ENCODE assay signal across 14 cellular contexts in genomic region chr2:69945900-69946299, GRCh38. TPM values are rescaled to one million over a fixed set of nuclear protein-coding genes. Genes with fewer than 3 reads are reported as not detected.
DNase-seq lines count a peak whose midpoint lies in the region; ATAC-seq, FAIRE-seq and TF ChIP-seq lines count a peak whose summit lies in the region.
"Had no signal": no experiment of that assay in that cellular context is flagged by ENCODE, and none has a peak within 500 bp of the region (broad histone marks: within the 10 kb centered on the region; RNA-seq: fewer than 3 reads in every experiment).

No MANE protein-coding gene starts in this region.

- DNase-seq in MCF 10A (ENCODE audit: unreplicated experiment) (peak; percentile 18), breast epithelium (ENCODE audit: low spot score in 2 of 2) (no peak), HepG2 (ENCODE audit: low spot score) (no peak), upper lobe of left lung (no peak), retina (no peak), sciatic nerve (ENCODE audit: low spot score) (no peak), A673 (ENCODE audit: low spot score) (no peak)
- no peak for DNase-seq in activated T-helper 2 cell treated with anti-CD3 and anti-CD28 coated beads, Interferon-gamma antibody, Interleukin-2, Interleukin-4, amounts not matched to agents 10 μg/mL and 5 μg/mL and 100 μg/mL, durations not matched to agents 14 hours and 24 hours and 36 hours (ENCODE audit: low spot score)
- DNase-seq: C1 segment of cervical spinal cord, NCI-H146, NCI-H69, ovary had no signal

- H3K4me2 ChIP-seq in HepG2 (ENCODE audit: low read depth, low read length) = peak overlapping the region; percentile 99

- peak overlapping the region; percentile 51; the same call in 1 of the 2 replicates for H3K9ac ChIP-seq in HepG2 (ENCODE audit: insufficient read depth, low read depth, low read length)

- no peak for FAIRE-seq in HepG2 (lab: Jason Lieb, UNC)

- ATAC-seq in HepG2 (peak; percentile 2; the same call in 2 of the 3 replicates), upper lobe of left lung (ENCODE audit: low FRiP score in 2 of 2) (no peak), sciatic nerve (no peak)
- ATAC-seq: gastroesophageal sphincter had no signal

- TF ChIP-seq EP300 in HepG2 (IDR thresholded peaks at IDR 0.05; ENCODE audit: low read depth in 2 of 2, low read length in 2 of 2) (no peak), HepG2 (CRISPR knock-in tag; IDR thresholded peaks at IDR 0.05; ENCODE audit: borderline replicate concordance) (no peak), upper lobe of left lung (IDR thresholded peaks at IDR 0.05) (no peak)

- peaks cover 39% of the 10 kb centered on the region for H3K4me1 Mint-ChIP-seq in MCF 10A (ENCODE audit: insufficient read depth, unreplicated experiment)
- H3K4me1 Mint-ChIP-seq in activated T-helper 2 cell treated with anti-CD3 and anti-CD28 coated beads, Interferon-gamma antibody, Interleukin-2, Interleukin-4, amounts not matched to agents 10 μg/mL and 5 μg/mL and 100 μg/mL, durations not matched to agents 14 hours and 24 hours and 36 hours (ENCODE audit: low read depth) = peaks cover 44% of the 10 kb centered on the region

- H4K20me1 ChIP-seq in HepG2 (ENCODE audit: insufficient read depth, low read length) = no peaks in the 10 kb centered on the region

- TF ChIP-seq CTCF in MCF 10A (IDR thresholded peaks at IDR 0.05; ENCODE audit: unreplicated experiment) (no peak), breast epithelium (IDR thresholded peaks at IDR 0.05) (no peak), HepG2 (CRISPR knock-in tag; IDR thresholded peaks at IDR 0.05) (no peak), upper lobe of left lung (IDR thresholded peaks at IDR 0.05) (no peak), A673 (conservative IDR thresholded peaks at IDR 0.05; ENCODE audit: low read depth, low read length) (no peak)

- H3K4me1 ChIP-seq in breast epithelium (no peaks in the 10 kb centered on the region), HepG2 (ENCODE audit: insufficient read depth, low read length) (peaks cover 42% of the 10 kb centered on the region), upper lobe of left lung (peaks cover 7 to 32% (median 17%) of the 10 kb centered on the region in 4 donors), A673 (ENCODE audit: insufficient read depth, low read length, poor library complexity, severe bottlenecking) (no peaks in the 10 kb centered on the region)

- H3K4me3 Mint-ChIP-seq in MCF 10A (ENCODE audit: unreplicated experiment) = peak overlapping the region; percentile 26
- peak overlapping the region; percentile 37 for H3K4me3 Mint-ChIP-seq in activated T-helper 2 cell treated with anti-CD3 and anti-CD28 coated beads, Interferon-gamma antibody, Interleukin-2, Interleukin-4, amounts not matched to agents 10 μg/mL and 5 μg/mL and 100 μg/mL, durations not matched to agents 14 hours and 24 hours and 36 hours (ENCODE audit: low read depth)

- WGBS in HepG2 (ENCODE audit: low lambda C conversion rate) = 83% methylated on average over 8 of the region's 8 CpGs
- 83 to 90% methylated on average over 4 to 8 of the region's 8 CpGs for WGBS in upper lobe of left lung, 2 donors

- H3K27me3 ChIP-seq in breast epithelium = no peaks in the 10 kb centered on the region
- H3K27me3 ChIP-seq in HepG2 (ENCODE audit: control insufficient read depth in 1 of 2, insufficient read depth in 2 of 2, low read length in 2 of 2) = no peaks in the 10 kb centered on the region
- no peaks in the 10 kb centered on the region for H3K27me3 ChIP-seq in upper lobe of left lung
- no peaks in the 10 kb centered on the region for H3K27me3 ChIP-seq in A673 (replicated peaks; ENCODE audit: insufficient read depth, low read depth, low read length, poor library complexity)
- H3K27me3 ChIP-seq: ovary had no signal

- POLR2A ChIA-PET in MCF 10A (lab: Yijun Ruan, JAX) = interaction anchor here (0.5 to 3.6 kb wide), 10 partner anchors 8 to 360 kb away, joined by 3 to 29 read pairs (median 4); partner anchors contain the start of genes MXD1 and SNRNP27
- POLR2A ChIA-PET in HepG2 (lab: Yijun Ruan, JAX) = interaction anchor here (1.0 to 5.1 kb wide), 4 partner anchors 9 to 197 kb away, joined by 3 to 77 read pairs (median 13); partner anchors contain the start of gene MXD1
- POLR2A ChIA-PET in A673 (lab: Charles Lee; ENCODE audit: low non-redundant PET) = no interaction called here

- H3K9me3 Mint-ChIP-seq in MCF 10A (ENCODE audit: unreplicated experiment) = no peaks in the 10 kb centered on the region
- no peaks in the 10 kb centered on the region for H3K9me3 Mint-ChIP-seq in activated T-helper 2 cell treated with anti-CD3 and anti-CD28 coated beads, Interferon-gamma antibody, Interleukin-2, Interleukin-4, amounts not matched to agents 10 μg/mL and 5 μg/mL and 100 μg/mL, durations not matched to agents 14 hours and 24 hours and 36 hours

- BruUV-seq in MCF 10A (replicated peaks; lab: Mats Ljungman, UMichigan) = TSS peak; percentile 82
- BruUV-seq in HepG2 (replicated peaks; lab: Mats Ljungman, UMichigan) = no TSS peak
- no TSS peak for BruUV-seq in A673 (replicated peaks; lab: Mats Ljungman, UMichigan)

- CTCF ChIA-PET in MCF 10A (lab: Yijun Ruan, JAX) = no interaction called here
- CTCF ChIA-PET in HepG2 (lab: Yijun Ruan, JAX; ENCODE audit: low intra/inter-chr PET ratio, low total read pairs) = no interaction called here
- CTCF ChIA-PET in A673 (lab: Charles Lee) = no interaction called here

- no peaks in the 10 kb centered on the region for H3K79me2 ChIP-seq in HepG2 (ENCODE audit: insufficient read depth, low read length)

- TF ChIP-seq POLR2A in breast epithelium (IDR thresholded peaks at IDR 0.05) (no peak), HepG2 (IDR thresholded peaks at IDR 0.05; ENCODE audit: insufficient read depth in 1 of 2, low read depth in 2 of 2, low read length in 2 of 2) (no peak), upper lobe of left lung (IDR thresholded peaks at IDR 0.05) (no peak)

- H3K36me3 ChIP-seq in breast epithelium (no peaks in the 10 kb centered on the region), HepG2 (replicated peaks in 1 of 2; ENCODE audit: control insufficient read depth in 1 of 2, insufficient read depth in 2 of 2, low read length in 2 of 2) (peaks cover 0 to 1% of the 10 kb centered on the region in 2 experiments; a peak in 3 of 5 replicates), upper lobe of left lung (peaks cover 0 to 23% (median 12%) of the 10 kb centered on the region in 4 donors), A673 (ENCODE audit: insufficient read depth, low read length, poor library complexity, severe bottlenecking) (no peaks in the 10 kb centered on the region)
- H3K36me3 ChIP-seq: ovary had no signal

- no peak for TF ChIP-seq RAD21 in HepG2 (CRISPR knock-in tag; IDR thresholded peaks at IDR 0.05)

- H3K9me3 ChIP-seq in breast epithelium = no peaks in the 10 kb centered on the region
- no peaks in the 10 kb centered on the region for H3K9me3 ChIP-seq in HepG2 (ENCODE audit: low read length)
- H3K9me3 ChIP-seq in upper lobe of left lung = no peaks in the 10 kb centered on the region
- H3K9me3 ChIP-seq in A673 (ENCODE audit: low read depth, low read length, poor library complexity, severe bottlenecking) = no peaks in the 10 kb centered on the region
- H3K9me3 ChIP-seq: gastroesophageal sphincter, ovary had no signal

- no peaks in the 10 kb centered on the region for H3K27me3 Mint-ChIP-seq in MCF 10A (ENCODE audit: insufficient read depth, unreplicated experiment)
- H3K27me3 Mint-ChIP-seq in activated T-helper 2 cell treated with anti-CD3 and anti-CD28 coated beads, Interferon-gamma antibody, Interleukin-2, Interleukin-4, amounts not matched to agents 10 μg/mL and 5 μg/mL and 100 μg/mL, durations not matched to agents 14 hours and 24 hours and 36 hours (ENCODE audit: low read depth) = peaks cover 2% of the 10 kb centered on the region
- H3K27me3 Mint-ChIP-seq: activated naive CD8-positive, alpha-beta T cell had no signal

- no peak overlapping the region for H2AFZ ChIP-seq in HepG2 (ENCODE audit: low read length)

- no peak overlapping the region for H3K4me3 ChIP-seq in breast epithelium
- 0 out of 6 replicates have a peak overlapping the region, but pooled peaks of 1 of the 3 experiments have one; percentile 59 for H3K4me3 ChIP-seq in HepG2 (replicated peaks in 1 of 3; ENCODE audit: insufficient read depth in 1 of 3, low read depth in 2 of 3, low read length in 3 of 3)
- H3K4me3 ChIP-seq in upper lobe of left lung = no peak overlapping the region
- H3K4me3 ChIP-seq in A673 (ENCODE audit: low read depth, low read length, poor library complexity, severe bottlenecking) = no peak overlapping the region
- H3K4me3 ChIP-seq: gastroesophageal sphincter, ovary had no signal

- peak overlapping the region; percentile 69 for H3K27ac Mint-ChIP-seq in MCF 10A (ENCODE audit: low read depth, unreplicated experiment)
- peak overlapping the region; percentile 85 for H3K27ac Mint-ChIP-seq in activated T-helper 2 cell treated with anti-CD3 and anti-CD28 coated beads, Interferon-gamma antibody, Interleukin-2, Interleukin-4, amounts not matched to agents 10 μg/mL and 5 μg/mL and 100 μg/mL, durations not matched to agents 14 hours and 24 hours and 36 hours

- intact Hi-C loops in MCF 10A (cut with micrococcal nuclease) = loop anchor here (5.0 kb wide), 1 partner anchor 51 kb away; no protein-coding TSS in a partner anchor
- intact Hi-C loops in breast epithelium (cut with DNase I; ENCODE audit: low total_unique reads) = no loop called here
- intact Hi-C loops in activated T-helper 2 cell treated with anti-CD3 and anti-CD28 coated beads, Interferon-gamma antibody, Interleukin-2, Interleukin-4, amounts not matched to agents 10 μg/mL and 5 μg/mL and 100 μg/mL, durations not matched to agents 14 hours and 24 hours and 36 hours (cut with micrococcal nuclease) = loop anchor here (1.0 to 5.0 kb wide), 3 partner anchors 31 to 123 kb away; partner anchors contain the start of gene MXD1
- intact Hi-C loops in HepG2 (cut with micrococcal nuclease; ENCODE audit: unreplicated experiment) = loop anchor here (1.0 kb wide), 2 partner anchors 32 to 196 kb away; no protein-coding TSS in a partner anchor
- intact Hi-C loops in sciatic nerve (cut with DNase I) = no loop called here
- intact Hi-C loops in A673 (cut with micrococcal nuclease; ENCODE audit: unreplicated experiment) = no loop called here

- in situ Hi-C loops in HepG2 (cut with HindIII; ENCODE audit: extremely low pct_ligation_motif_present, low pct_unique_long_range_greater_than_20kb) = no loop called here

- H3K27ac ChIP-seq in breast epithelium (no peak overlapping the region), HepG2 (ENCODE audit: extremely low read length, insufficient read depth, low read length) (peak overlapping the region; percentile 51), upper lobe of left lung (peak overlapping the region; percentile 73 to 83 (median 77)), A673 (ENCODE audit: low read depth, low read length, poor library complexity, severe bottlenecking) (no peak overlapping the region)
- H3K27ac ChIP-seq: gastroesophageal sphincter, ovary had no signal

- peaks cover 29% of the 10 kb centered on the region for H3K36me3 Mint-ChIP-seq in MCF 10A (ENCODE audit: insufficient read depth, unreplicated experiment)
- peaks cover 30% of the 10 kb centered on the region for H3K36me3 Mint-ChIP-seq in activated T-helper 2 cell treated with anti-CD3 and anti-CD28 coated beads, Interferon-gamma antibody, Interleukin-2, Interleukin-4, amounts not matched to agents 10 μg/mL and 5 μg/mL and 100 μg/mL, durations not matched to agents 14 hours and 24 hours and 36 hours (ENCODE audit: low read depth)

RNA-seq across cellular contexts. Expression of gene ASPRV1, which starts 15.5 kb away (rescaled TPM):
- 0.20 and 0.23 TPM in 2 replicates for total RNA-seq in MCF 10A (2022)
- 1 to 10 TPM; 1.6 to 4.5 (median 1.8) TPM for total RNA-seq in breast epithelium
- total RNA-seq in activated T-helper 2 cell treated with anti-CD3 and anti-CD28 coated beads, Interferon-gamma antibody, Interleukin-2, Interleukin-4, amounts not matched to agents 10 μg/mL and 5 μg/mL and 100 μg/mL, durations not matched to agents 14 hours and 24 hours and 36 hours = 1.0 and 1.1 TPM in 2 replicates
- 0.40 and 0.42 TPM in 2 replicates for total RNA-seq in HepG2 (2016; rRNA removed; fragmentation: Illumina TruSeq; extraction: Trizol)
- total RNA-seq in HepG2 (2016; cell fraction: cytosol; rRNA removed; fragmentation: Illumina TruSeq; extraction: Trizol; ENCODE audit: low read depth) = 0.18 TPM in 1 of 2 replicates, not detected in the other
- total RNA-seq in HepG2 (2016; cell fraction: insoluble cytoplasmic fraction; rRNA removed; fragmentation: Illumina TruSeq; extraction: Trizol) = 0.32 and 0.40 TPM in 2 replicates
- 0.28 and 0.34 TPM in 2 replicates for total RNA-seq in HepG2 (2016; cell fraction: membrane; rRNA removed; fragmentation: Illumina TruSeq; extraction: Trizol)
- total RNA-seq in HepG2 (2016; cell fraction: nucleus; rRNA removed; fragmentation: Illumina TruSeq; extraction: Trizol) = 0.47 and 0.50 TPM in 2 replicates
- 0.48 and 0.52 TPM in 2 replicates for polyA plus RNA-seq in HepG2 (2011; rRNA removed)
- 0.38 and 0.47 TPM in 2 replicates for polyA plus RNA-seq in HepG2 (2011; cell fraction: cytosol; rRNA removed)
- polyA plus RNA-seq in HepG2 (2011; cell fraction: nucleus; rRNA removed) = 1.1 and 1.8 TPM in 2 replicates
- polyA plus RNA-seq in HepG2 (2012) = 0.42 and 0.52 TPM in 2 replicates
- polyA plus RNA-seq in HepG2 (2016; cell fraction: cytosol; fragmentation: Illumina TruSeq; extraction: Trizol; ENCODE audit: low read depth) = 0.07 TPM in 1 of 2 replicates, not detected in the other
- polyA plus RNA-seq in HepG2 (2016; cell fraction: insoluble cytoplasmic fraction; fragmentation: Illumina TruSeq; extraction: Trizol; ENCODE audit: low read depth) = 0.32 and 0.34 TPM in 2 replicates
- 0.09 and 0.24 TPM in 2 replicates for polyA plus RNA-seq in HepG2 (2016; cell fraction: membrane; fragmentation: Illumina TruSeq; extraction: Trizol; ENCODE audit: low read depth)
- polyA plus RNA-seq in HepG2 (2016; cell fraction: nucleus; fragmentation: Illumina TruSeq; extraction: Trizol; ENCODE audit: insufficient read depth, low read depth) = 0.92 and 1.1 TPM in 2 replicates
- 0.14 and 0.48 TPM in 2 replicates for polyA minus RNA-seq in HepG2 (2011; rRNA and poly(A)+ RNA removed; ENCODE audit: low replicate concordance)
- polyA minus RNA-seq in HepG2 (2011; cell fraction: cytosol; rRNA and poly(A)+ RNA removed) = 0.26 TPM in 1 of 2 replicates, not detected in the other
- 0.50 and 0.52 TPM in 2 replicates for polyA minus RNA-seq in HepG2 (2011; cell fraction: nucleus; rRNA and poly(A)+ RNA removed)
- total RNA-seq in upper lobe of left lung = 1 to 10 TPM; 1.0 to 2.1 (median 1.4) TPM
- total RNA-seq in sciatic nerve = 5.6 TPM
- total RNA-seq in A673 (2021) = 0.59 and 0.73 TPM in 2 replicates

RNA-seq across cellular contexts. Expression of gene MXD1, which starts 31.0 kb away (rescaled TPM):
- total RNA-seq in MCF 10A (2022) = 63.6 and 71.8 TPM in 2 replicates
- total RNA-seq in breast epithelium = 10 to 100 TPM in 2 of 3 donors, 1 to 10 TPM in 1; 5.8 to 17.3 (median 10.2) TPM
- 10.0 and 12.1 TPM in 2 replicates for total RNA-seq in activated T-helper 2 cell treated with anti-CD3 and anti-CD28 coated beads, Interferon-gamma antibody, Interleukin-2, Interleukin-4, amounts not matched to agents 10 μg/mL and 5 μg/mL and 100 μg/mL, durations not matched to agents 14 hours and 24 hours and 36 hours
- total RNA-seq in HepG2 (2016; rRNA removed; fragmentation: Illumina TruSeq; extraction: Trizol) = 6.4 and 7.7 TPM in 2 replicates
- total RNA-seq in HepG2 (2016; cell fraction: cytosol; rRNA removed; fragmentation: Illumina TruSeq; extraction: Trizol; ENCODE audit: low read depth) = 0.61 and 2.0 TPM in 2 replicates
- total RNA-seq in HepG2 (2016; cell fraction: insoluble cytoplasmic fraction; rRNA removed; fragmentation: Illumina TruSeq; extraction: Trizol) = 6.1 and 7.8 TPM in 2 replicates
- 3.1 and 3.6 TPM in 2 replicates for total RNA-seq in HepG2 (2016; cell fraction: membrane; rRNA removed; fragmentation: Illumina TruSeq; extraction: Trizol)
- 11.9 and 13.4 TPM in 2 replicates for total RNA-seq in HepG2 (2016; cell fraction: nucleus; rRNA removed; fragmentation: Illumina TruSeq; extraction: Trizol)
- polyA plus RNA-seq in HepG2 (2011; rRNA removed) = 12.0 and 14.9 TPM in 2 replicates
- polyA plus RNA-seq in HepG2 (2011; cell fraction: cytosol; rRNA removed) = 5.2 and 7.3 TPM in 2 replicates
- 15.4 and 18.9 TPM in 2 replicates for polyA plus RNA-seq in HepG2 (2011; cell fraction: nucleus; rRNA removed)
- 6.1 and 8.3 TPM in 2 replicates for polyA plus RNA-seq in HepG2 (2012)
- polyA plus RNA-seq in HepG2 (2016; cell fraction: cytosol; fragmentation: Illumina TruSeq; extraction: Trizol; ENCODE audit: low read depth) = 0.19 and 0.38 TPM in 2 replicates
- polyA plus RNA-seq in HepG2 (2016; cell fraction: insoluble cytoplasmic fraction; fragmentation: Illumina TruSeq; extraction: Trizol; ENCODE audit: low read depth) = 5.4 and 6.9 TPM in 2 replicates
- 1.2 and 1.5 TPM in 2 replicates for polyA plus RNA-seq in HepG2 (2016; cell fraction: membrane; fragmentation: Illumina TruSeq; extraction: Trizol; ENCODE audit: low read depth)
- polyA plus RNA-seq in HepG2 (2016; cell fraction: nucleus; fragmentation: Illumina TruSeq; extraction: Trizol; ENCODE audit: insufficient read depth, low read depth) = 14.2 and 17.0 TPM in 2 replicates
- 5.8 and 5.9 TPM in 2 replicates for polyA minus RNA-seq in HepG2 (2011; rRNA and poly(A)+ RNA removed; ENCODE audit: low replicate concordance)
- 7.4 and 8.8 TPM in 2 replicates for polyA minus RNA-seq in HepG2 (2011; cell fraction: cytosol; rRNA and poly(A)+ RNA removed)
- polyA minus RNA-seq in HepG2 (2011; cell fraction: nucleus; rRNA and poly(A)+ RNA removed) = 22.0 and 25.4 TPM in 2 replicates
- total RNA-seq in upper lobe of left lung = 10 to 100 TPM; 16.3 to 94.3 (median 33.8) TPM
- 25.3 TPM for total RNA-seq in sciatic nerve
- 2.7 and 3.7 TPM in 2 replicates for total RNA-seq in A673 (2021)

RNA-seq across cellular contexts. Expression of gene SNRNP27, which starts 52.1 kb away (rescaled TPM):
- 68.9 and 81.0 TPM in 2 replicates for total RNA-seq in MCF 10A (2022)
- 10 to 100 TPM; 79.2 to 82.9 (median 80.0) TPM for total RNA-seq in breast epithelium
- 60.4 and 62.6 TPM in 2 replicates for total RNA-seq in activated T-helper 2 cell treated with anti-CD3 and anti-CD28 coated beads, Interferon-gamma antibody, Interleukin-2, Interleukin-4, amounts not matched to agents 10 μg/mL and 5 μg/mL and 100 μg/mL, durations not matched to agents 14 hours and 24 hours and 36 hours
- total RNA-seq in HepG2 (2016; rRNA removed; fragmentation: Illumina TruSeq; extraction: Trizol) = 54.6 and 80.8 TPM in 2 replicates
- 13.0 and 15.2 TPM in 2 replicates for total RNA-seq in HepG2 (2016; cell fraction: cytosol; rRNA removed; fragmentation: Illumina TruSeq; extraction: Trizol; ENCODE audit: low read depth)
- total RNA-seq in HepG2 (2016; cell fraction: insoluble cytoplasmic fraction; rRNA removed; fragmentation: Illumina TruSeq; extraction: Trizol) = 59.4 and 85.2 TPM in 2 replicates
- total RNA-seq in HepG2 (2016; cell fraction: membrane; rRNA removed; fragmentation: Illumina TruSeq; extraction: Trizol) = 21.7 and 25.5 TPM in 2 replicates
- total RNA-seq in HepG2 (2016; cell fraction: nucleus; rRNA removed; fragmentation: Illumina TruSeq; extraction: Trizol) = 45.4 and 52.3 TPM in 2 replicates
- polyA plus RNA-seq in HepG2 (2011; rRNA removed) = 36.4 and 49.8 TPM in 2 replicates
- 26.3 and 29.3 TPM in 2 replicates for polyA plus RNA-seq in HepG2 (2011; cell fraction: cytosol; rRNA removed)
- 27.6 and 33.0 TPM in 2 replicates for polyA plus RNA-seq in HepG2 (2011; cell fraction: nucleus; rRNA removed)
- polyA plus RNA-seq in HepG2 (2012) = 40.3 and 60.6 TPM in 2 replicates
- polyA plus RNA-seq in HepG2 (2016; cell fraction: cytosol; fragmentation: Illumina TruSeq; extraction: Trizol; ENCODE audit: low read depth) = 9.1 and 11.0 TPM in 2 replicates
- polyA plus RNA-seq in HepG2 (2016; cell fraction: insoluble cytoplasmic fraction; fragmentation: Illumina TruSeq; extraction: Trizol; ENCODE audit: low read depth) = 115 and 135 TPM in 2 replicates
- 21.0 and 25.0 TPM in 2 replicates for polyA plus RNA-seq in HepG2 (2016; cell fraction: membrane; fragmentation: Illumina TruSeq; extraction: Trizol; ENCODE audit: low read depth)
- 62.9 and 71.3 TPM in 2 replicates for polyA plus RNA-seq in HepG2 (2016; cell fraction: nucleus; fragmentation: Illumina TruSeq; extraction: Trizol; ENCODE audit: insufficient read depth, low read depth)
- polyA minus RNA-seq in HepG2 (2011; rRNA and poly(A)+ RNA removed; ENCODE audit: low replicate concordance) = 4.8 and 7.2 TPM in 2 replicates
- 23.3 and 24.0 TPM in 2 replicates for polyA minus RNA-seq in HepG2 (2011; cell fraction: cytosol; rRNA and poly(A)+ RNA removed)
- 32.4 and 45.5 TPM in 2 replicates for polyA minus RNA-seq in HepG2 (2011; cell fraction: nucleus; rRNA and poly(A)+ RNA removed)
- 100 to 1,000 TPM in 2 of 6 donors, 10 to 100 TPM in 4; 32.7 to 120 (median 55.0) TPM for total RNA-seq in upper lobe of left lung
- 46.9 TPM for total RNA-seq in sciatic nerve
- 72.5 and 76.3 TPM in 2 replicates for total RNA-seq in A673 (2021)

Comparison
In these comparisons a context has a peak if more than half of its experiments do, and no peak if none do; other contexts are left out.
1. intact Hi-C loops: an anchor here in MCF 10A (5.0 kb wide), activated T-helper 2 cell treated with anti-CD3 and anti-CD28 coated beads, Interferon-gamma antibody, Interleukin-2, Interleukin-4, amounts not matched to agents 10 μg/mL and 5 μg/mL and 100 μg/mL, durations not matched to agents 14 hours and 24 hours and 36 hours (1.0 to 5.0 kb wide) and HepG2 (1.0 kb wide); none called in breast epithelium, sciatic nerve and A673.
2. H3K27ac ChIP-seq: peak in HepG2 (single experiment) and upper lobe of left lung (4 of 4); none in breast epithelium (0 of 2) and A673 (single experiment).